ENCODE assay signal across 13 cellular contexts in the genomic region with DNA sequence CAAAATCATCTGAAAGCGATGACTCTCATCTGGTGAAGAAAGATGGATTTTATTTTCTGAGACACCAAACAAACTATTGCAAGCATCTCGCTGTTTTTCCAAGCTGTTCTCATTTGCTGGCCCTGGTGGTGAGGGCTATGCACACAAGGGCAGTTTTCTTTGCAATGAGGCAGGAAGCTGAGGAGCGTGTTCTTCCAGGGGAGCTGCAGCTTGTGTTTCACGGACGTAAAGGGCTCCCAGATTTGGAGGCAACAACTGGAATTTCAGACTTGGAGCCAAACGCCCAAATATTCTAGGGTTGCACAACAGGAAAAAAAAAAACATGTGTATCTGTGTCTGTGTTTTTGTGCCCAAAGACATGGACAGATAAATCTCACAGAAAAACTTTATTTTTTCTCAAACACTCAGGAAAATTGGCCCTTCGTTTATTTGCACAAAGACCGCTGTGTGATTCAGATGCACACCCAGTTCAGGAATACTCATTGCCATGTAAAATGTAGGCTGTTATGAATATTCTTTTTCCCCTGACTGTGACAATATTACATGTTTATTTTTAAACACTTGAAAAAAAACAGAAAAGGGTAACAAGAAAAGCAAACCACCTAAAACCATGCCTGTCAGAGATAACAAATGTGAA.
DNase-seq lines count a peak whose midpoint lies in the region; ATAC-seq and TF ChIP-seq lines count a peak whose summit lies in the region.
"Had no signal": no experiment of that assay in that cellular context is flagged by ENCODE, and none has a peak within 500 bp of the region (broad histone marks: within the 10 kb centered on the region; RNA-seq: fewer than 3 reads in every experiment).

No MANE protein-coding gene starts in this region.

- H3K4me1 ChIP-seq in ACC112 (ENCODE audit: control insufficient read depth, insufficient read depth, low read length, unreplicated experiment): peaks cover 12% of the 10 kb centered on the region
- H3K4me1 ChIP-seq: foreskin keratinocyte had no signal

- H3K27me3 ChIP-seq in ACC112 (ENCODE audit: insufficient read depth, low read length): no peaks in the 10 kb centered on the region
- H3K27me3 ChIP-seq: foreskin keratinocyte had no signal

- ATAC-seq in SK-N-SH treated with all-trans-retinoic acid at 6 μM for 48 hours (peak; percentile 41; the same call in 2 of the 3 replicates), omental fat pad (ENCODE audit: low FRiP score) (peak; percentile 61), HG03095 (IDR thresholded peaks at IDR 0.05; ENCODE audit: unreplicated experiment) (no peak)
- ATAC-seq: foreskin keratinocyte; stimulated activated effector memory CD8-positive, alpha-beta T cell treated with anti-CD3 and anti-CD28 coated beads, Interleukin-12 subunit alpha, Interleukin-12 subunit beta, amount 100 ng/mL, for 72 hours had no signal

- DNase-seq in fibroblast of villous mesenchyme (ENCODE audit: low read depth) (peak; percentile 84), omental fat pad (ENCODE audit: low spot score) (no peak), kidney tubule cell (ENCODE audit: low spot score) (no peak), GM13976 (ENCODE audit: low spot score) (no peak)
- DNase-seq in activated CD4-positive, CD25-positive, alpha-beta regulatory T cell treated with anti-CD3 and anti-CD28 coated beads, Interleukin-2, amount 50 U/mL, for 72 hours: no peak
- DNase-seq: activated naive CD8-positive, alpha-beta T cell treated with anti-CD3 and anti-CD28 coated beads, Interleukin-2, amount 10 ng/mL, durations not matched to agents 7 days and 5 days; foreskin keratinocyte; MM.1S; NCI-H524 had no signal

- no peaks in the 10 kb centered on the region for H3K36me3 ChIP-seq in ACC112 (ENCODE audit: insufficient read depth, low read length)

- H3K27ac ChIP-seq in ACC112 (ENCODE audit: low read depth, low read length): no peak overlapping the region
- H3K27ac ChIP-seq: foreskin keratinocyte had no signal

- H3K4me3 ChIP-seq in ACC112 (ENCODE audit: low read depth, low read length): peak overlapping the region; percentile 52
- no peak overlapping the region for H3K4me3 ChIP-seq in fibroblast of villous mesenchyme (ENCODE audit: low read depth, low read length)

- H2AFZ ChIP-seq in ACC112 (ENCODE audit: low read length, unreplicated experiment): no peak overlapping the region

- in situ Hi-C loops in GM13976 (cut with MboI; ENCODE audit: low sequenced_read_pairs, unreplicated experiment): no loop called here

- TF ChIP-seq CTCF in fibroblast of villous mesenchyme (IDR thresholded peaks at IDR 0.05; ENCODE audit: insufficient read depth, low read depth, low read length) (peak; percentile 38), omental fat pad (IDR thresholded peaks at IDR 0.05) (no peak), GM13976 (IDR thresholded peaks at IDR 0.05; ENCODE audit: borderline replicate concordance, control extremely low read depth, extremely low read depth, insufficient read depth, missing control alignments) (no peak)

- H3K79me2 ChIP-seq in ACC112 (ENCODE audit: control insufficient read depth, insufficient read depth, low read length, unreplicated experiment): no peaks in the 10 kb centered on the region

TF ChIP-seq in SK-N-SH treated with all-trans-retinoic acid at 6 μM for 48 hours, 23 proteins besides CTCF, POLR2A, EP300 and RAD21:
- TF ChIP-seq, protein P1, sequence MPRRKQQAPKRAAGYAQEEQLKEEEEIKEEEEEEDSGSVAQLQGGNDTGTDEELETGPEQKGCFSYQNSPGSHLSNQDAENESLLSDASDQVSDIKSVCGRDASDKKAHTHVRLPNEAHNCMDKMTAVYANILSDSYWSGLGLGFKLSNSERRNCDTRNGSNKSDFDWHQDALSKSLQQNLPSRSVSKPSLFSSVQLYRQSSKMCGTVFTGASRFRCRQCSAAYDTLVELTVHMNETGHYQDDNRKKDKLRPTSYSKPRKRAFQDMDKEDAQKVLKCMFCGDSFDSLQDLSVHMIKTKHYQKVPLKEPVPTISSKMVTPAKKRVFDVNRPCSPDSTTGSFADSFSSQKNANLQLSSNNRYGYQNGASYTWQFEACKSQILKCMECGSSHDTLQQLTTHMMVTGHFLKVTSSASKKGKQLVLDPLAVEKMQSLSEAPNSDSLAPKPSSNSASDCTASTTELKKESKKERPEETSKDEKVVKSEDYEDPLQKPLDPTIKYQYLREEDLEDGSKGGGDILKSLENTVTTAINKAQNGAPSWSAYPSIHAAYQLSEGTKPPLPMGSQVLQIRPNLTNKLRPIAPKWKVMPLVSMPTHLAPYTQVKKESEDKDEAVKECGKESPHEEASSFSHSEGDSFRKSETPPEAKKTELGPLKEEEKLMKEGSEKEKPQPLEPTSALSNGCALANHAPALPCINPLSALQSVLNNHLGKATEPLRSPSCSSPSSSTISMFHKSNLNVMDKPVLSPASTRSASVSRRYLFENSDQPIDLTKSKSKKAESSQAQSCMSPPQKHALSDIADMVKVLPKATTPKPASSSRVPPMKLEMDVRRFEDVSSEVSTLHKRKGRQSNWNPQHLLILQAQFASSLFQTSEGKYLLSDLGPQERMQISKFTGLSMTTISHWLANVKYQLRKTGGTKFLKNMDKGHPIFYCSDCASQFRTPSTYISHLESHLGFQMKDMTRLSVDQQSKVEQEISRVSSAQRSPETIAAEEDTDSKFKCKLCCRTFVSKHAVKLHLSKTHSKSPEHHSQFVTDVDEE (CRISPR knock-in tag; IDR thresholded peaks at IDR 0.05): no peak
- TF ChIP-seq, protein P2, sequence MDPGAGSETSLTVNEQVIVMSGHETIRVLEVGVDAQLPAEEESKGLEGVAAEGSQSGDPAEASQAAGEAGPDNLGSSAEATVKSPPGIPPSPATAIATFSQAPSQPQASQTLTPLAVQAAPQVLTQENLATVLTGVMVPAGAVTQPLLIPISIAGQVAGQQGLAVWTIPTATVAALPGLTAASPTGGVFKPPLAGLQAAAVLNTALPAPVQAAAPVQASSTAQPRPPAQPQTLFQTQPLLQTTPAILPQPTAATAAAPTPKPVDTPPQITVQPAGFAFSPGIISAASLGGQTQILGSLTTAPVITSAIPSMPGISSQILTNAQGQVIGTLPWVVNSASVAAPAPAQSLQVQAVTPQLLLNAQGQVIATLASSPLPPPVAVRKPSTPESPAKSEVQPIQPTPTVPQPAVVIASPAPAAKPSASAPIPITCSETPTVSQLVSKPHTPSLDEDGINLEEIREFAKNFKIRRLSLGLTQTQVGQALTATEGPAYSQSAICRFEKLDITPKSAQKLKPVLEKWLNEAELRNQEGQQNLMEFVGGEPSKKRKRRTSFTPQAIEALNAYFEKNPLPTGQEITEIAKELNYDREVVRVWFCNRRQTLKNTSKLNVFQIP (CRISPR knock-in tag; IDR thresholded peaks at IDR 0.05; ENCODE audit: borderline replicate concordance, low read depth): no peak
